Comparison of ENCODE assay signal across 20 cellular contexts in the genomic region with DNA sequence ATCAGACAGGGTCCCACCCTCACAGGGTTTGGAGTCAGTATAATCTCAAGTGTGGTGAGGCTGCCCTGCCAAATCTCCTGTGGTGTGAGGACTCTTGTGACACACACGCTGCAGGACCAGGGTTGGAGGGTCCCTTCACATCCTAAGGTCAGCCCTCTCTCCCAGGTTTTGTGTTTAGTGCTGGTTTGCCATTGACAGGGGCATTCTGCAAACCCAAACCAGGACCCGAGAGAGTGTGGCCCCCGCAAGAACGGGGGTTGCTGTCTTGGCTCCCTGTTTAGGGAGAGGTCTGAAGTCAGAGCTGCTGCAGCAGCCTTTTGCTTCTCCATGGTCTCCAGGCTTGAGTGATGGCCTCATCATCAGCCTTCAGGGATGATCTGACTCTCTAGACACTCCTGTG. TPM values are rescaled to one million over a fixed set of nuclear protein-coding genes. Genes with fewer than 3 reads are reported as not detected.
"Had no signal": no experiment of that assay in that cellular context is flagged by ENCODE, and none has a peak within 500 bp of the region (broad histone marks: within the 10 kb centered on the region; RNA-seq: fewer than 3 reads in every experiment).

No MANE protein-coding gene starts in this region.

- H3K9me3 ChIP-seq: mucosa of descending colon, sigmoid colon, thoracic aorta, upper lobe of right lung had no signal

- H3K4me1 ChIP-seq: upper lobe of right lung had no signal

- DNase-seq: activated CD4-positive, alpha-beta memory T cell treated with anti-CD3 and anti-CD28 coated beads, Interleukin-2, amount 10 ng/mL, durations not matched to agents 7 days and 5 days; activated CD4-positive, alpha-beta T cell treated with anti-CD3 and anti-CD28 coated beads for 48 hours; activated CD4-positive, CD25-positive, alpha-beta regulatory T cell; activated gamma-delta T cell; activated T-cell treated with anti-CD3 and anti-CD28 coated beads, Interleukin-2, amount 50 U/mL, for 4 hours; effector memory CD4-positive, alpha-beta T cell; mucosa of descending colon; naive B cell; sigmoid colon; stimulated activated CD4-positive, alpha-beta T cell treated with anti-CD3 and anti-CD28 coated beads, Interleukin-4, amount 100 ng/mL, for 24 hours; T-cell; upper lobe of right lung had no signal

- FAIRE-seq: astrocyte, bronchial epithelial cell, islet of Langerhans had no signal

- ATAC-seq: activated T-cell treated with anti-CD3 and anti-CD28 coated beads, Interleukin-2, amount 50 U/mL, for 4 hours; mucosa of descending colon; SK-N-SH treated with all-trans-retinoic acid at 6 μM for 48 hours; stimulated activated effector memory CD8-positive, alpha-beta T cell treated with anti-CD3 and anti-CD28 coated beads, Interleukin-12 subunit alpha, Interleukin-12 subunit beta, amount 100 ng/mL, for 72 hours; T-cell; upper lobe of right lung had no signal

- H3K27me3 ChIP-seq: sigmoid colon, upper lobe of right lung had no signal

- H3K4me3 ChIP-seq: mucosa of descending colon, sigmoid colon, thoracic aorta, upper lobe of right lung had no signal

- H3K27ac ChIP-seq: sigmoid colon, thoracic aorta, upper lobe of right lung had no signal

- H3K36me3 ChIP-seq: sigmoid colon, thoracic aorta had no signal

RNA-seq across cellular contexts. Expression of a gene that starts 14.7 kb away (rescaled TPM):
- total RNA-seq: activated CD4-positive, alpha-beta memory T cell treated with anti-CD3 and anti-CD28 coated beads, Interleukin-2, amount 10 ng/mL, durations not matched to agents 7 days and 5 days; activated T-cell treated with anti-CD3 and anti-CD28 coated beads, Interleukin-2, amount 50 U/mL, for 4 hours; astrocyte; bronchial epithelial cell; fibroblast of villous mesenchyme; osteoblast had no signal

RNA-seq across cellular contexts. Expression of a gene that starts 25.5 kb away (rescaled TPM):
- total RNA-seq: activated CD4-positive, alpha-beta memory T cell treated with anti-CD3 and anti-CD28 coated beads, Interleukin-2, amount 10 ng/mL, durations not matched to agents 7 days and 5 days; activated T-cell treated with anti-CD3 and anti-CD28 coated beads, Interleukin-2, amount 50 U/mL, for 4 hours had no signal
